10 cellular contexts compared by ENCODE assay signal in genomic region chr15:47027322-47027946, GRCh38.
DNase-seq lines count a peak whose midpoint lies in the region; ATAC-seq and TF ChIP-seq lines count a peak whose summit lies in the region.
"Had no signal": no experiment of that assay in that cellular context is flagged by ENCODE, and none has a peak within 500 bp of the region (broad histone marks: within the 10 kb centered on the region; RNA-seq: fewer than 3 reads in every experiment).

No MANE protein-coding gene starts in this region.

- H3K4me3 ChIP-seq in NB4 (ENCODE audit: low read depth, low read length) (no peak overlapping the region), RWPE2 (ENCODE audit: severe bottlenecking) (no peak overlapping the region), neural cell (ENCODE audit: low read length) (no peak overlapping the region)
- H3K4me3 ChIP-seq: coronary artery had no signal

- no peaks in the 10 kb centered on the region for H3K79me2 ChIP-seq in neural cell (replicated peaks; ENCODE audit: insufficient read depth, low read length)

- peak; percentile 11 for TF ChIP-seq CTCF in GM13977 (IDR thresholded peaks at IDR 0.05; ENCODE audit: extremely low read depth, insufficient read depth, missing control alignments)
- TF ChIP-seq CTCF in NB4 (IDR thresholded peaks at IDR 0.05; ENCODE audit: low read depth, low read length) = peak; percentile 5
- TF ChIP-seq CTCF in RWPE2 (IDR thresholded peaks at IDR 0.05; ENCODE audit: poor library complexity, severe bottlenecking) = peak; percentile 28
- TF ChIP-seq CTCF in neural cell (IDR thresholded peaks at IDR 0.05; ENCODE audit: poor library complexity, severe bottlenecking) = peak; percentile 49

- H3K27ac ChIP-seq in RWPE2 (ENCODE audit: poor library complexity, severe bottlenecking) = no peak overlapping the region
- no peak overlapping the region for H3K27ac ChIP-seq in neural cell (ENCODE audit: low read length)
- H3K27ac ChIP-seq: coronary artery, RWPE1 had no signal

- H3K4me1 ChIP-seq in RWPE2 (ENCODE audit: insufficient read depth, poor library complexity, severe bottlenecking) = no peaks in the 10 kb centered on the region

- no peaks in the 10 kb centered on the region for H4K20me1 ChIP-seq in neural cell (ENCODE audit: insufficient read depth)

- TF ChIP-seq RAD21 in neural cell (conservative IDR thresholded peaks at IDR 0.05) = peak; percentile 51

- DNase-seq in GM13977 (ENCODE audit: low spot score) (no peak), NB4 (ENCODE audit: low read depth) (peak; percentile 8), RWPE2 (ENCODE audit: low spot score) (no peak), NCI-H2196 treated with DMSO at 0.1 percent for 48 hours (lab: John Stamatoyannopoulos, UW; ENCODE audit: unreplicated experiment) (no peak)
- DNase-seq: Calu3 had no signal

- H2AFZ ChIP-seq in neural cell (ENCODE audit: low read depth, low read length) = no peak overlapping the region

- H3K36me3 ChIP-seq in RWPE2 (ENCODE audit: low read depth) (no peaks in the 10 kb centered on the region), neural cell (ENCODE audit: insufficient read depth, low read length) (no peaks in the 10 kb centered on the region)

- H3K9me3 ChIP-seq in RWPE2 (ENCODE audit: severe bottlenecking) (no peaks in the 10 kb centered on the region), neural cell (ENCODE audit: low read length) (no peaks in the 10 kb centered on the region)

- no peaks in the 10 kb centered on the region for H3K9me2 ChIP-seq in neural cell (ENCODE audit: insufficient read depth, low read length)

- no peak overlapping the region for H3K4me2 ChIP-seq in neural cell (ENCODE audit: low read length)

- no peaks in the 10 kb centered on the region for H3F3A ChIP-seq in neural cell (ENCODE audit: insufficient read depth, low read length, poor library complexity, severe bottlenecking)

- no peak overlapping the region for H3K9ac ChIP-seq in neural cell (ENCODE audit: low read length)

- in situ Hi-C loops in GM13977 (cut with MboI; ENCODE audit: low pct_unique_long_range_greater_than_20kb, low sequenced_read_pairs, unreplicated experiment) = no loop called here

- TF ChIP-seq EP300 in neural cell (conservative IDR thresholded peaks at IDR 0.05; ENCODE audit: poor library complexity, severe bottlenecking) = no peak

- TF ChIP-seq POLR2A in NB4 (IDR thresholded peaks at IDR 0.05; ENCODE audit: extremely low read depth, insufficient read length) = no peak

- no peaks in the 10 kb centered on the region for H3K27me3 ChIP-seq in RWPE2 (ENCODE audit: insufficient read depth, poor library complexity, severe bottlenecking)
- H3K27me3 ChIP-seq in neural cell (ENCODE audit: insufficient read depth, low read depth, low read length) = no peaks in the 10 kb centered on the region

- no peak for ATAC-seq in RWPE2 (ENCODE audit: low read depth)
- no peak for ATAC-seq in GM21529 (IDR thresholded peaks at IDR 0.05; ENCODE audit: unreplicated experiment)
- no peak for ATAC-seq in GM18873 (IDR thresholded peaks at IDR 0.05; ENCODE audit: low FRiP score, unreplicated experiment)

TF ChIP-seq in neural cell, 6 proteins besides CTCF, POLR2A, EP300 and RAD21:
- TF ChIP-seq SMC3 (conservative IDR thresholded peaks at IDR 0.05; ENCODE audit: poor library complexity) = peak; percentile 47
- no peak for TF ChIP-seq MXI1 (conservative IDR thresholded peaks at IDR 0.05; ENCODE audit: poor library complexity, severe bottlenecking)
